9 cellular contexts compared by ENCODE assay signal in the genomic region with DNA sequence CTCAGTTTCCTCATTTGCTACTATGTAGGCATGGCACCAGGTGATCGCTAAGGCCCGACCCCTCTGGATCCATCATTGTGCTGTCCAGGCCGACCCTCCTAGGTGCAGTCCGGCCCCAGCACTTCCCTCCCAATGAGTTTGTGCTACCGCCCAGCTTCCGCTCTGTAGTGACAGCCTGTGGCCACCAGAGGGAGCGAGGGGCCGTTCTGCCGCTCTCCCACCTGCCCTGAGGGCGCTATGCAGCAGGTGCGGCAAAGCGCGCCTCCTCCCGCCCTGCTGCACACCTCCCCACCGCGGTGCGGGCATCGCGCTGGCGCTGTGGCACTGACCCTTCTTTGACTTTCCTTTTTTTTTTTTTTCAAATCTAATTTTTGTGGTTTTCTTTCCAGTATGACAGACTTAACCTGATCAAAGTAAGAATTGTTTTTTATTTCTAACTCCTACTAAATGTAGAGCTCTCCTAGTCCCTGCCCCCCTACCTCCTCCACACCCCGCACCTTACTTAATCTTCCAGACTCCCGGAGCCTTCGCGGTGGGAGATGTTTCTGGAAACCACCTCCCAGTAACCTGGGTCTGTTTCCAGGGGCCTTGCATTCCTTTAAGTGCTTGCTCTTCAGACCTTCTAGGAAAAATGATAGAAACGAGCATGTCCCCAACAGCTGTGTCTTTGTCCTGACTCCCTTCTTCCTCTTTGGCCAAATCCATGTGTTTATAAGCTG.
DNase-seq lines count a peak whose midpoint lies in the region; ATAC-seq and TF ChIP-seq lines count a peak whose summit lies in the region.
"Had no signal": no experiment of that assay in that cellular context is flagged by ENCODE, and none has a peak within 500 bp of the region (broad histone marks: within the 10 kb centered on the region; RNA-seq: fewer than 3 reads in every experiment).

No MANE protein-coding gene starts in this region.

- CTCF ChIA-PET in CD8-positive, alpha-beta memory T cell (lab: Charles Lee) = interaction anchor here (0.7 to 2.8 kb wide), 17 partner anchors 12 to 279 kb away, joined by 3 to 14 read pairs (median 4); no protein-coding TSS in a partner anchor

- H3K36me3 Mint-ChIP-seq in CD8-positive, alpha-beta memory T cell = peaks cover 0 to 4% (median 3%) of the 10 kb centered on the region in 3 donors

- H4K8ac ChIP-seq in trophoblast cell (ENCODE audit: low read depth, low read length) = no peak overlapping the region

- peak; percentile 85 for ATAC-seq in GM19452 (IDR thresholded peaks at IDR 0.05; ENCODE audit: unreplicated experiment)
- peak; percentile 85 for ATAC-seq in HG03521 (IDR thresholded peaks at IDR 0.05; ENCODE audit: unreplicated experiment)
- ATAC-seq in gastroesophageal sphincter = peak; percentile 41
- peak; percentile 64 for ATAC-seq in aorta (ENCODE audit: low FRiP score)

- no peak overlapping the region for H4K91ac ChIP-seq in trophoblast cell (ENCODE audit: low read depth, low read length)

- H3K79me1 ChIP-seq in trophoblast cell (ENCODE audit: low read length) = no peaks in the 10 kb centered on the region

- no peaks in the 10 kb centered on the region for H3K27me3 Mint-ChIP-seq in CD8-positive, alpha-beta memory T cell

- peak overlapping the region in 5 of 7 donors; percentile 22 to 62 (median 45) for H3K4me3 Mint-ChIP-seq in CD8-positive, alpha-beta memory T cell

- no peak for TF ChIP-seq POLR2A in gastroesophageal sphincter (IDR thresholded peaks at IDR 0.05)

- no peak overlapping the region for H2AFZ ChIP-seq in trophoblast cell (ENCODE audit: insufficient read depth, low read length, poor library complexity)

- no peak overlapping the region for H4K12ac ChIP-seq in trophoblast cell (ENCODE audit: low read depth, low read length)

- H3K9ac ChIP-seq in trophoblast cell (ENCODE audit: low read length) = no peak overlapping the region

- no peak overlapping the region for H3K4me3 ChIP-seq in CD8-positive, alpha-beta memory T cell (ENCODE audit: low read length)
- H3K4me3 ChIP-seq in gastroesophageal sphincter (no peak overlapping the region), trophoblast cell (ENCODE audit: low read depth, low read length) (no peak overlapping the region), aorta (ENCODE audit: low read length in 2 of 2) (no peak overlapping the region)
- H3K4me3 ChIP-seq: SJSA1 had no signal

- H3K4ac ChIP-seq in trophoblast cell (ENCODE audit: low read depth, low read length) = no peak overlapping the region

- POLR2A ChIA-PET in CD8-positive, alpha-beta memory T cell (lab: Charles Lee) = no interaction called here

- H3K14ac ChIP-seq in trophoblast cell (ENCODE audit: low read length) = no peak overlapping the region

- no peak overlapping the region for H2BK5ac ChIP-seq in trophoblast cell (ENCODE audit: low read depth, low read length, poor library complexity)

- no peak overlapping the region for H3K23ac ChIP-seq in trophoblast cell (ENCODE audit: low read length)

- peak; percentile 38 to 73 (median 51) for DNase-seq in CD8-positive, alpha-beta memory T cell
- peak; percentile 38 to 50 for DNase-seq in activated T-helper 1 cell treated with anti-CD3 and anti-CD28 coated beads, Interleukin-2, amount 50 U/mL, for 16 hours (ENCODE audit: low read depth in 1 of 2, low spot score in 1 of 2)
- DNase-seq in trophoblast cell = peak; percentile 85 to 94
- peak; percentile 58 to 84 for DNase-seq in aorta

- no peak overlapping the region for H2BK12ac ChIP-seq in trophoblast cell (ENCODE audit: low read length)

- H3K9me3 Mint-ChIP-seq in CD8-positive, alpha-beta memory T cell = no peaks in the 10 kb centered on the region

- TF ChIP-seq CTCF in gastroesophageal sphincter (IDR thresholded peaks at IDR 0.05) = peak in 3 of 4 experiments; percentile 83 to 93 (median 83)

- no peaks in the 10 kb centered on the region for H3K79me2 ChIP-seq in trophoblast cell (ENCODE audit: control insufficient read depth, insufficient read depth, low read length, poor library complexity)

- peak overlapping the region in 1 of 8 donors; percentile 54 for H3K27ac Mint-ChIP-seq in CD8-positive, alpha-beta memory T cell

- intact Hi-C loops in aorta (cut with DNase I) = loop anchor here in 1 of 2 donors (5.0 kb wide), 1 partner anchor 132 kb away; no protein-coding TSS in a partner anchor

- H3K18ac ChIP-seq in trophoblast cell (ENCODE audit: low read length) = no peak overlapping the region

- H2BK120ac ChIP-seq in trophoblast cell (ENCODE audit: insufficient read depth, low read length, poor library complexity) = no peak overlapping the region

- no peak for TF ChIP-seq EP300 in gastroesophageal sphincter (IDR thresholded peaks at IDR 0.05)

- H3K9me3 ChIP-seq in CD8-positive, alpha-beta memory T cell (ENCODE audit: low read length) = no peaks in the 10 kb centered on the region
- no peaks in the 10 kb centered on the region for H3K9me3 ChIP-seq in gastroesophageal sphincter
- peaks cover 3% of the 10 kb centered on the region for H3K9me3 ChIP-seq in trophoblast cell (ENCODE audit: insufficient read depth, low read depth, low read length)
- H3K9me3 ChIP-seq in aorta (ENCODE audit: control insufficient read depth, low read length) = no peaks in the 10 kb centered on the region
- H3K9me3 ChIP-seq: SJSA1 had no signal

- H3K36me3 ChIP-seq in CD8-positive, alpha-beta memory T cell (ENCODE audit: insufficient read depth, low read length) = no peaks in the 10 kb centered on the region
- H3K36me3 ChIP-seq in gastroesophageal sphincter (no peaks in the 10 kb centered on the region), trophoblast cell (ENCODE audit: control insufficient read depth in 1 of 2, insufficient read depth in 2 of 2, low read length in 2 of 2) (no peaks in the 10 kb centered on the region), aorta (ENCODE audit: control insufficient read depth in 1 of 2, insufficient read depth in 2 of 2, low read length in 1 of 2) (no peaks in the 10 kb centered on the region)
- H3K36me3 ChIP-seq: SJSA1 had no signal

- H3K4me2 ChIP-seq in trophoblast cell (ENCODE audit: low read length) = no peak overlapping the region

- no peak overlapping the region for H2AK5ac ChIP-seq in trophoblast cell (ENCODE audit: low read length)

- H3K27ac ChIP-seq in CD8-positive, alpha-beta memory T cell (ENCODE audit: low read depth, low read length) = no peak overlapping the region
- H3K27ac ChIP-seq in gastroesophageal sphincter (no peak overlapping the region), trophoblast cell (ENCODE audit: low read depth, low read length) (no peak overlapping the region), aorta (ENCODE audit: low read depth in 1 of 2, low read length in 2 of 2) (no peak overlapping the region)
- H3K27ac ChIP-seq: SJSA1 had no signal

- peaks cover 7% of the 10 kb centered on the region for H3K4me1 ChIP-seq in CD8-positive, alpha-beta memory T cell (ENCODE audit: insufficient read depth, low read length)
- peaks cover 0 to 12% (median 0%) of the 10 kb centered on the region in 3 donors for H3K4me1 ChIP-seq in gastroesophageal sphincter
- no peaks in the 10 kb centered on the region for H3K4me1 ChIP-seq in trophoblast cell (ENCODE audit: control insufficient read depth in 1 of 2, insufficient read depth in 2 of 2, low read length in 2 of 2)
- no peaks in the 10 kb centered on the region for H3K4me1 ChIP-seq in aorta (ENCODE audit: control insufficient read depth in 1 of 2, insufficient read depth in 2 of 2, low read length in 2 of 2)
- H3K4me1 ChIP-seq: SJSA1 had no signal

- no peaks in the 10 kb centered on the region for H3K27me3 ChIP-seq in CD8-positive, alpha-beta memory T cell (ENCODE audit: insufficient read depth, low read length, poor library complexity, severe bottlenecking)
- H3K27me3 ChIP-seq in gastroesophageal sphincter = peaks cover 39% of the 10 kb centered on the region
- no peaks in the 10 kb centered on the region for H3K27me3 ChIP-seq in trophoblast cell (ENCODE audit: insufficient read depth, low read length)
- H3K27me3 ChIP-seq in aorta (ENCODE audit: control insufficient read depth in 1 of 2, insufficient read depth in 2 of 2, low read length in 1 of 2) = no peaks in the 10 kb centered on the region
- H3K27me3 ChIP-seq: SJSA1 had no signal

- 8 to 19% methylated on average over 17 to 18 of the region's 25 CpGs for WGBS in gastroesophageal sphincter (ENCODE audit: low coverage in 1 of 2), 2 donors
- WGBS in trophoblast cell (ENCODE audit: extremely low coverage, insufficient coverage, insufficient read length) = no CpG with 5 or more reads among the region's 25 CpGs
- 14 to 16% methylated on average over 25 of the region's 25 CpGs for WGBS in aorta, 2 donors

- peaks cover 17 to 27% (median 21%) of the 10 kb centered on the region in 3 donors for H3K4me1 Mint-ChIP-seq in CD8-positive, alpha-beta memory T cell

TF ChIP-seq in PFSK-1, 5 proteins besides CTCF, POLR2A, EP300 and RAD21:
- no peak for TF ChIP-seq POLR2AphosphoS5 (IDR thresholded peaks at IDR 0.05; ENCODE audit: low read depth, low read length)
- peak; percentile 81 for TF ChIP-seq FOXP2 (optimal IDR thresholded peaks at IDR 0.05; ENCODE audit: borderline replicate concordance, extremely low read depth, extremely low read length, insufficient read depth)
